In the genomic region with DNA sequence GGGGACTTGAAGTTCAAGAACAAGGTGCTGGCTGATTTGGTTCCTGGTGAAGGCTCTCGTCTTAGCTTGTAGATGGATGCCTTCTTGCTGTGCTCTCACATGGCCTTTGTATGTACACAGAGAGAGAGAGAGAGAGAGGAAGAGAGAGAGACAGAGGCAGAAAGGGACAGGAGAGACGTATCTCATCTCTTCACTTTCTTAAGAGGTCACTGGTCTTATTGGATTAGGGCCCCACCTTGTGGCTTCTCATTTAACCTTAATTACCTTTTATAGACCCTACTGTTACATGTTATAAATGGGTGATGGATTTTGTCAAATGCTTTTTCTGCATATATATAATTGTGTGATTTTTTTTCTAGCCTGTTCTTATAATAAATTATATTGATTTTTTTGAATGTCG, we compare ENCODE assay signal across 7 cellular contexts.
DNase-seq lines count a peak whose midpoint lies in the region; ATAC-seq, FAIRE-seq and TF ChIP-seq lines count a peak whose summit lies in the region.

No MANE protein-coding gene starts in this region.

- TF ChIP-seq CTCF in cardiac fibroblast (IDR thresholded peaks at IDR 0.05; ENCODE audit: low read depth, low read length): peak; percentile 18

- FAIRE-seq in GM19239 (lab: Jason Lieb, UNC): no peak

- ATAC-seq in HG03432 (IDR thresholded peaks at IDR 0.05; ENCODE audit: unreplicated experiment) (peak; percentile 90), GM19328 (IDR thresholded peaks at IDR 0.05; ENCODE audit: unreplicated experiment) (no peak), GM21723 (IDR thresholded peaks at IDR 0.05; ENCODE audit: unreplicated experiment) (no peak)

- DNase-seq in NCI-H526 treated with DMSO at 0.1 percent for 48 hours (lab: John Stamatoyannopoulos, UW) (peak; percentile 14), cardiac fibroblast (ENCODE audit: low read depth in 2 of 2) (peak; percentile 34 to 62), renal cortical epithelial cell (ENCODE audit: low read depth) (peak; percentile 1), GM19239 (ENCODE audit: insufficient read length, low spot score) (no peak)

- no peak overlapping the region for H3K4me3 ChIP-seq in cardiac fibroblast (replicated peaks in 1 of 2; ENCODE audit: low read depth in 2 of 2, low read length in 2 of 2)
